Comparison of ENCODE assay signal across 9 cellular contexts in the genomic region with DNA sequence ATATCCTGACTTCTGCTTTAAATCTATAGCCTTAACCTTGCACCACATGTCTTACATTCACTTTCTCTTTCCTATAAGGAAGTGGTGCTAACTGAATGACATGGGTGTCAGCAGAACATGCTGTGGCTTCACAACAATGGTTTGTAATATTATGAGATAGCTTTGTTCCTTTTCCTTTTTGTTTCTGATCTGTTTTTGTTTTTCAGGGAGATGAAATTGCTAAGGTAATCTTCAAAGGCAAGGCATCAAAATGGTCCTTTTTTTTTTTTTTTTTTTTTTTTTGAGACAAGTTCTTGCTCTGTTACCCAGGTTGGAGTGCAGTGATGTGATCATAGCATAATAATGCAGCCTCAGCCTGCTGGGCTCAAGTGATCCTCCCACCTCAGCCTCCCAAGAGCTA. TPM values are rescaled to one million over a fixed set of nuclear protein-coding genes. Genes with fewer than 3 reads are reported as not detected.
A peak's percentile ranks its signal among the peaks of the same experiment; 100 is the strongest.
DNase-seq lines count a peak whose midpoint lies in the region; ATAC-seq lines count a peak whose summit lies in the region.
"Had no signal": no experiment of that assay in that cellular context is flagged by ENCODE, and none has a peak within 500 bp of the region (broad histone marks: within the 10 kb centered on the region; RNA-seq: fewer than 3 reads in every experiment).

No MANE protein-coding gene starts in this region.

- H3K4me3 Mint-ChIP-seq in activated T-cell treated with anti-CD3 and anti-CD28 coated beads, Interleukin-2, amount 50 U/mL, for 4 hours, result peak overlapping the region; percentile 56
- H3K4me3 Mint-ChIP-seq in T-helper 2 cell treated with Interferon-gamma antibody and Interleukin-4, amounts not matched to agents 5 μg/mL and 100 μg/mL, for 36 hours, result peak overlapping the region; percentile 66
- peak overlapping the region; percentile 67 to 77 for H3K4me3 Mint-ChIP-seq in stimulated activated naive CD8-positive, alpha-beta T cell treated with anti-CD3 and anti-CD28 coated beads, Interleukin-15, amount 100 ng/mL, for 72 hours
- H3K4me3 Mint-ChIP-seq: nephron had no signal

- peaks cover 3% of the 10 kb centered on the region for H3K36me3 Mint-ChIP-seq in activated T-cell treated with anti-CD3 and anti-CD28 coated beads, Interleukin-2, amount 50 U/mL, for 4 hours (ENCODE audit: insufficient read depth)
- peaks cover 7% of the 10 kb centered on the region for H3K36me3 Mint-ChIP-seq in T-helper 2 cell treated with Interferon-gamma antibody and Interleukin-4, amounts not matched to agents 5 μg/mL and 100 μg/mL, for 36 hours (ENCODE audit: low read depth)

- H3K4me1 Mint-ChIP-seq in activated T-cell treated with anti-CD3 and anti-CD28 coated beads, Interleukin-2, amount 50 U/mL, for 4 hours (ENCODE audit: low read depth), result peaks cover 22% of the 10 kb centered on the region
- H3K4me1 Mint-ChIP-seq in T-helper 2 cell treated with Interferon-gamma antibody and Interleukin-4, amounts not matched to agents 5 μg/mL and 100 μg/mL, for 36 hours (ENCODE audit: low read depth), result peaks cover 18% of the 10 kb centered on the region
- H3K4me1 Mint-ChIP-seq in stimulated activated naive CD8-positive, alpha-beta T cell treated with anti-CD3 and anti-CD28 coated beads, Interleukin-15, amount 100 ng/mL, for 72 hours, result peaks cover 17% of the 10 kb centered on the region
- H3K4me1 Mint-ChIP-seq: nephron had no signal

- no peaks in the 10 kb centered on the region for H3K27me3 Mint-ChIP-seq in activated T-cell treated with anti-CD3 and anti-CD28 coated beads, Interleukin-2, amount 50 U/mL, for 4 hours (ENCODE audit: low read depth)
- H3K27me3 Mint-ChIP-seq in T-helper 2 cell treated with Interferon-gamma antibody and Interleukin-4, amounts not matched to agents 5 μg/mL and 100 μg/mL, for 36 hours (ENCODE audit: low read depth), result peaks cover 4% of the 10 kb centered on the region
- H3K27me3 Mint-ChIP-seq in stimulated activated naive CD8-positive, alpha-beta T cell treated with anti-CD3 and anti-CD28 coated beads, Interleukin-15, amount 100 ng/mL, for 72 hours, result no peaks in the 10 kb centered on the region

- peak; percentile 91 to 99 for ATAC-seq in activated T-cell treated with anti-CD3 and anti-CD28 coated beads, Interleukin-2, amount 50 U/mL, for 4 hours
- ATAC-seq in HG03064 (IDR thresholded peaks at IDR 0.05; ENCODE audit: low read depth, unreplicated experiment), result peak; percentile 92
- ATAC-seq in stimulated activated naive CD8-positive, alpha-beta T cell treated with anti-CD3 and anti-CD28 coated beads, Interleukin-15, amount 100 ng/mL, for 72 hours, result peak; percentile 98

- H3K9me3 Mint-ChIP-seq in activated T-cell treated with anti-CD3 and anti-CD28 coated beads, Interleukin-2, amount 50 U/mL, for 4 hours, result peaks cover 8% of the 10 kb centered on the region
- H3K9me3 Mint-ChIP-seq in T-helper 2 cell treated with Interferon-gamma antibody and Interleukin-4, amounts not matched to agents 5 μg/mL and 100 μg/mL, for 36 hours, result peaks cover 32% of the 10 kb centered on the region
- peaks cover 12 to 34% of the 10 kb centered on the region in 2 donors for H3K9me3 Mint-ChIP-seq in stimulated activated naive CD8-positive, alpha-beta T cell treated with anti-CD3 and anti-CD28 coated beads, Interleukin-15, amount 100 ng/mL, for 72 hours
- H3K9me3 Mint-ChIP-seq: nephron had no signal

- no peak for DNase-seq in activated T-cell treated with anti-CD3 and anti-CD28 coated beads, Interleukin-2, amount 50 U/mL, for 4 hours
- DNase-seq in activated T-cell treated with anti-CD3 and anti-CD28 coated beads, Interleukin-2, amount 50 U/mL, for 1 hour, result no peak
- DNase-seq in T-helper 2 cell treated with Interferon-gamma antibody and Interleukin-4, amounts not matched to agents 5 μg/mL and 100 μg/mL, for 36 hours (ENCODE audit: low spot score), result no peak
- no peak for DNase-seq in stimulated activated naive CD8-positive, alpha-beta T cell treated with anti-CD3 and anti-CD28 coated beads, Interleukin-15, amount 100 ng/mL, for 72 hours
- DNase-seq in mesenteric fat pad (ENCODE audit: low spot score) (no peak), NCI-H446 (lab: John Stamatoyannopoulos, UW) (no peak), SW480 (ENCODE audit: low spot score) (no peak)

- peak overlapping the region; percentile 87 for H3K27ac Mint-ChIP-seq in T-helper 2 cell treated with Interferon-gamma antibody and Interleukin-4, amounts not matched to agents 5 μg/mL and 100 μg/mL, for 36 hours
- H3K27ac Mint-ChIP-seq in stimulated activated naive CD8-positive, alpha-beta T cell treated with anti-CD3 and anti-CD28 coated beads, Interleukin-15, amount 100 ng/mL, for 72 hours, result peak overlapping the region; percentile 93 to 98
- H3K27ac Mint-ChIP-seq: nephron had no signal

RNA-seq across cellular contexts. Expression of gene RANBP6, which starts 53.6 kb away (rescaled TPM):
- 10 to 100 TPM; 19.3 to 20.6 (median 20.0) TPM for total RNA-seq in activated T-cell treated with anti-CD3 and anti-CD28 coated beads, Interleukin-2, amount 50 U/mL, for 4 hours
- total RNA-seq in mesenteric fat pad, result 12.1 TPM
